9 cellular contexts compared by ENCODE assay signal in genomic region chr12:108306014-108306501, GRCh38. TPM values are rescaled to one million over a fixed set of nuclear protein-coding genes. Genes with fewer than 3 reads are reported as not detected.
DNase-seq lines count a peak whose midpoint lies in the region; ATAC-seq and TF ChIP-seq lines count a peak whose summit lies in the region.
"Had no signal": no experiment of that assay in that cellular context is flagged by ENCODE, and none has a peak within 500 bp of the region (broad histone marks: within the 10 kb centered on the region; RNA-seq: fewer than 3 reads in every experiment).

No MANE protein-coding gene starts in this region.

- DNase-seq in activated naive CD4-positive, alpha-beta T cell treated with Interleukin-2 at 50 U/mL for 16 hours, result no peak
- DNase-seq in effector memory CD8-positive, alpha-beta T cell, result no peak
- DNase-seq in vagina (ENCODE audit: extremely low spot score in 2 of 2) (no peak), DMS114 treated with DMSO at 0.1 percent for 48 hours (lab: John Stamatoyannopoulos, UW; ENCODE audit: unreplicated experiment) (no peak), mesothelial cell of epicardium (ENCODE audit: low spot score in 2 of 2, unreplicated experiment in 2 of 2) (no peak)
- no peak for DNase-seq in CD4-positive, alpha-beta T cell

- intact Hi-C loops in vagina (cut with DNase I), result no loop called here
- intact Hi-C loops in CD4-positive, alpha-beta T cell (cut with DNase I, micrococcal nuclease), result no loop called here

- H3K36me3 ChIP-seq in muscle layer of duodenum (ENCODE audit: control insufficient read depth in 1 of 2, insufficient read depth in 2 of 2, low read length in 2 of 2) (no peaks in the 10 kb centered on the region), vagina (no peaks in the 10 kb centered on the region)

- ATAC-seq in effector memory CD8-positive, alpha-beta T cell (replicated peaks), result peak; percentile 28
- no peak for ATAC-seq in CD4-positive, alpha-beta T cell (ENCODE audit: poor library complexity)

- TF ChIP-seq CTCF in vagina (IDR thresholded peaks at IDR 0.05) (no peak), mesothelial cell of epicardium (IDR thresholded peaks at IDR 0.05; ENCODE audit: unreplicated experiment) (no peak)
- TF ChIP-seq CTCF in CD4-positive, alpha-beta T cell (IDR thresholded peaks at IDR 0.05), result no peak

- no peaks in the 10 kb centered on the region for H3K36me3 Mint-ChIP-seq in activated naive CD4-positive, alpha-beta T cell treated with anti-CD3 and anti-CD28 coated beads, Interleukin-2, amount 50 U/mL, for 24 hours
- peaks cover 13% of the 10 kb centered on the region for H3K36me3 Mint-ChIP-seq in effector memory CD8-positive, alpha-beta T cell (ENCODE audit: insufficient read depth)
- H3K36me3 Mint-ChIP-seq in CD4-positive, alpha-beta T cell (ENCODE audit: low read depth), result no peaks in the 10 kb centered on the region
- H3K36me3 Mint-ChIP-seq in mesothelial cell of epicardium, result no peaks in the 10 kb centered on the region

- peak overlapping the region; percentile 78 for H3K27ac Mint-ChIP-seq in activated naive CD4-positive, alpha-beta T cell treated with anti-CD3 and anti-CD28 coated beads, Interleukin-2, amount 50 U/mL, for 24 hours
- H3K27ac Mint-ChIP-seq in effector memory CD8-positive, alpha-beta T cell, result peak overlapping the region; percentile 72 to 95
- no peak overlapping the region for H3K27ac Mint-ChIP-seq in CD4-positive, alpha-beta T cell
- no peak overlapping the region for H3K27ac Mint-ChIP-seq in mesothelial cell of epicardium

- POLR2A ChIA-PET in CD4-positive, alpha-beta T cell (lab: Charles Lee), result no interaction called here

- H3K9me3 Mint-ChIP-seq in activated naive CD4-positive, alpha-beta T cell treated with anti-CD3 and anti-CD28 coated beads, Interleukin-2, amount 50 U/mL, for 24 hours, result no peaks in the 10 kb centered on the region
- no peaks in the 10 kb centered on the region for H3K9me3 Mint-ChIP-seq in effector memory CD8-positive, alpha-beta T cell
- no peaks in the 10 kb centered on the region for H3K9me3 Mint-ChIP-seq in CD4-positive, alpha-beta T cell
- H3K9me3 Mint-ChIP-seq in mesothelial cell of epicardium, result no peaks in the 10 kb centered on the region

- H3K27me3 ChIP-seq in muscle layer of duodenum (ENCODE audit: low read depth, low read length), result no peaks in the 10 kb centered on the region
- H3K27me3 ChIP-seq in vagina, result no peaks in the 10 kb centered on the region
- no peaks in the 10 kb centered on the region for H3K27me3 ChIP-seq in CD4-positive, alpha-beta T cell (ENCODE audit: control insufficient read depth, insufficient read depth, low read length)

- no peak for TF ChIP-seq POLR2A in vagina (IDR thresholded peaks at IDR 0.05)

- no peaks in the 10 kb centered on the region for H3K9me3 ChIP-seq in muscle layer of duodenum (ENCODE audit: control insufficient read depth in 1 of 2, low read length in 2 of 2)
- H3K9me3 ChIP-seq in vagina, result no peaks in the 10 kb centered on the region
- H3K9me3 ChIP-seq in CD4-positive, alpha-beta T cell (ENCODE audit: control insufficient read depth, low read length), result no peaks in the 10 kb centered on the region

- H3K27ac ChIP-seq in muscle layer of duodenum (ENCODE audit: low read length) (peak overlapping the region; percentile 57), vagina (peak overlapping the region; percentile 60)
- no peak overlapping the region for H3K27ac ChIP-seq in CD4-positive, alpha-beta T cell (ENCODE audit: low read depth, low read length)

- H3K27me3 Mint-ChIP-seq in activated naive CD4-positive, alpha-beta T cell treated with anti-CD3 and anti-CD28 coated beads, Interleukin-2, amount 50 U/mL, for 24 hours, result peaks cover 7% of the 10 kb centered on the region
- H3K27me3 Mint-ChIP-seq in effector memory CD8-positive, alpha-beta T cell, result peaks cover 0 to 60% of the 10 kb centered on the region in 2 donors
- peaks cover 6% of the 10 kb centered on the region for H3K27me3 Mint-ChIP-seq in CD4-positive, alpha-beta T cell
- peaks cover 6% of the 10 kb centered on the region for H3K27me3 Mint-ChIP-seq in mesothelial cell of epicardium (ENCODE audit: low read depth)

- CTCF ChIA-PET in CD4-positive, alpha-beta T cell (lab: Charles Lee), result no interaction called here

- H3K4me3 Mint-ChIP-seq in activated naive CD4-positive, alpha-beta T cell treated with anti-CD3 and anti-CD28 coated beads, Interleukin-2, amount 50 U/mL, for 24 hours, result no peak overlapping the region
- H3K4me3 Mint-ChIP-seq in effector memory CD8-positive, alpha-beta T cell, result peak overlapping the region; percentile 68 to 79
- no peak overlapping the region for H3K4me3 Mint-ChIP-seq in CD4-positive, alpha-beta T cell
- H3K4me3 Mint-ChIP-seq in mesothelial cell of epicardium, result no peak overlapping the region

- H3K4me3 ChIP-seq in muscle layer of duodenum (ENCODE audit: low read depth in 1 of 2, low read length in 2 of 2) (peak overlapping the region in 1 of 2 donors; percentile 34), vagina (peak overlapping the region in 1 of 2 donors; percentile 23)

- H3K4me1 ChIP-seq in muscle layer of duodenum (ENCODE audit: control insufficient read depth in 1 of 2, insufficient read depth in 2 of 2, low read length in 2 of 2) (peaks cover 18 to 36% of the 10 kb centered on the region in 2 donors), vagina (peaks cover 45% of the 10 kb centered on the region)

- peaks cover 26% of the 10 kb centered on the region for H3K4me1 Mint-ChIP-seq in activated naive CD4-positive, alpha-beta T cell treated with anti-CD3 and anti-CD28 coated beads, Interleukin-2, amount 50 U/mL, for 24 hours
- peaks cover 39 to 56% of the 10 kb centered on the region in 2 donors for H3K4me1 Mint-ChIP-seq in effector memory CD8-positive, alpha-beta T cell (ENCODE audit: low read depth in 2 of 2)
- H3K4me1 Mint-ChIP-seq in CD4-positive, alpha-beta T cell (ENCODE audit: low read depth), result peaks cover 25% of the 10 kb centered on the region
- peaks cover 28% of the 10 kb centered on the region for H3K4me1 Mint-ChIP-seq in mesothelial cell of epicardium

RNA-seq across cellular contexts. Expression of gene CMKLR1, which starts 33.1 kb away (rescaled TPM):
- total RNA-seq in vagina (10.1 TPM), mesothelial cell of epicardium (0.87 to 1.7 TPM (median 1.4 TPM) in 3 replicates)
- not detected for total RNA-seq in CD4-positive, alpha-beta T cell
- total RNA-seq: T-helper 1 cell treated with Interleukin-12 subunit alpha and Interleukin-12 subunit beta and Interleukin-4 antibody, amounts not matched to agents 30 ng/mL and 1 ng/mL, for 36 hours had no signal

Comparison
In these comparisons a context has a peak if more than half of its experiments do, and no peak if none do; other contexts are left out.
1. H3K27ac Mint-ChIP-seq: peak in activated naive CD4-positive, alpha-beta T cell treated with anti-CD3 and anti-CD28 coated beads, Interleukin-2, amount 50 U/mL, for 24 hours (single experiment) and effector memory CD8-positive, alpha-beta T cell (2 of 2); none in CD4-positive, alpha-beta T cell (single experiment) and mesothelial cell of epicardium (single experiment).
2. H3K4me3 Mint-ChIP-seq: peak in effector memory CD8-positive, alpha-beta T cell (2 of 2); none in activated naive CD4-positive, alpha-beta T cell treated with anti-CD3 and anti-CD28 coated beads, Interleukin-2, amount 50 U/mL, for 24 hours (single experiment), CD4-positive, alpha-beta T cell (single experiment) and mesothelial cell of epicardium (single experiment).